Comparison of ENCODE assay signal across 8 cellular contexts in genomic region chr3:197737749-197738462, GRCh38. TPM values are rescaled to one million over a fixed set of nuclear protein-coding genes. Genes with fewer than 3 reads are reported as not detected.
DNase-seq lines count a peak whose midpoint lies in the region; ATAC-seq and TF ChIP-seq lines count a peak whose summit lies in the region.

No MANE protein-coding gene starts in this region.

- H3K4me1 ChIP-seq in breast epithelium = peaks cover 0 to 8% of the 10 kb centered on the region in 2 donors
- H3K4me1 ChIP-seq in naive thymus-derived CD4-positive, alpha-beta T cell (ENCODE audit: control insufficient read depth in 2 of 2, insufficient read depth in 2 of 2, low read length in 2 of 2) = peaks cover 9 to 10% of the 10 kb centered on the region in 2 donors

- H3K4me1 Mint-ChIP-seq in IgD-negative memory B cell = peaks cover 23 to 38% (median 29%) of the 10 kb centered on the region in 3 donors
- peaks cover 25 to 42% (median 29%) of the 10 kb centered on the region in 7 donors for H3K4me1 Mint-ChIP-seq in naive thymus-derived CD4-positive, alpha-beta T cell

- H3K4me3 ChIP-seq in AG04450 (ENCODE audit: low read depth, low read length) (peak overlapping the region; percentile 75; the same call in 1 of the 2 replicates), breast epithelium (peak overlapping the region in 2 of 3 donors; percentile 86 to 92)
- H3K4me3 ChIP-seq in naive thymus-derived CD4-positive, alpha-beta T cell (ENCODE audit: low read length) = no peak overlapping the region

- TF ChIP-seq CTCF in AG04450 (IDR thresholded peaks at IDR 0.05; ENCODE audit: low read depth, low read length) = no peak
- no peak for TF ChIP-seq CTCF in breast epithelium (IDR thresholded peaks at IDR 0.05)

- CTCF ChIA-PET in AG04450 (lab: Charles Lee) = no interaction called here
- CTCF ChIA-PET in naive thymus-derived CD4-positive, alpha-beta T cell (lab: Charles Lee) = interaction anchor here (0.5 kb wide), 1 partner anchor 11 kb away, joined by 4 read pairs; no protein-coding TSS in a partner anchor

- H3K9me3 Mint-ChIP-seq in IgD-negative memory B cell = no peaks in the 10 kb centered on the region
- H3K9me3 Mint-ChIP-seq in naive thymus-derived CD4-positive, alpha-beta T cell = no peaks in the 10 kb centered on the region

- H3K27ac ChIP-seq in AG04450 (ENCODE audit: low read depth, low read length) = no peak overlapping the region
- H3K27ac ChIP-seq in breast epithelium = peak overlapping the region; percentile 81 to 86
- H3K27ac ChIP-seq in naive thymus-derived CD4-positive, alpha-beta T cell (ENCODE audit: low read depth, low read length) = peak overlapping the region; percentile 83

- intact Hi-C loops in breast epithelium (cut with DNase I; ENCODE audit: low total_unique reads) = no loop called here
- intact Hi-C loops in naive thymus-derived CD4-positive, alpha-beta T cell (cut with micrococcal nuclease) = loop anchor here (1.0 to 10.0 kb wide), 5 partner anchors 11 to 439 kb away; partner anchors contain the start of genes FYTTD1 (in 2 of the 2), BDH1 (in 1 of the 2) and DLG1 (in 1 of the 2)

- H3K27ac Mint-ChIP-seq in IgD-negative memory B cell = peak overlapping the region; percentile 93 to 95 (median 94)
- peak overlapping the region in 8 of 9 donors; percentile 89 to 98 (median 93) for H3K27ac Mint-ChIP-seq in naive thymus-derived CD4-positive, alpha-beta T cell

- H3K27me3 Mint-ChIP-seq in IgD-negative memory B cell = no peaks in the 10 kb centered on the region
- no peaks in the 10 kb centered on the region for H3K27me3 Mint-ChIP-seq in naive thymus-derived CD4-positive, alpha-beta T cell

- no peaks in the 10 kb centered on the region for H3K36me3 ChIP-seq in breast epithelium
- no peaks in the 10 kb centered on the region for H3K36me3 ChIP-seq in naive thymus-derived CD4-positive, alpha-beta T cell (ENCODE audit: control insufficient read depth in 2 of 3, insufficient read depth in 3 of 3, low read length in 3 of 3)

- H3K4me3 Mint-ChIP-seq in IgD-negative memory B cell = peak overlapping the region; percentile 83 to 98 (median 96)
- peak overlapping the region; percentile 82 to 99 (median 90) for H3K4me3 Mint-ChIP-seq in naive thymus-derived CD4-positive, alpha-beta T cell

- H3K9me3 ChIP-seq in AG04450 (ENCODE audit: control insufficient read depth, insufficient read depth, low read length) (no peaks in the 10 kb centered on the region), breast epithelium (no peaks in the 10 kb centered on the region)
- H3K9me3 ChIP-seq in naive thymus-derived CD4-positive, alpha-beta T cell (ENCODE audit: control insufficient read depth in 2 of 3, low read length in 3 of 3) = no peaks in the 10 kb centered on the region

- POLR2A ChIA-PET in AG04450 (lab: Yijun Ruan, JAX) = interaction anchor here (1.2 kb wide), 1 partner anchor 26 kb away, joined by 3 read pairs; no protein-coding TSS in a partner anchor
- POLR2A ChIA-PET in naive thymus-derived CD4-positive, alpha-beta T cell (lab: Charles Lee) = interaction anchor here (1.0 to 1.5 kb wide), 2 partner anchors 8 to 13 kb away, joined by 4 to 5 read pairs; no protein-coding TSS in a partner anchor

- no peaks in the 10 kb centered on the region for H3K36me3 Mint-ChIP-seq in IgD-negative memory B cell
- no peaks in the 10 kb centered on the region for H3K36me3 Mint-ChIP-seq in naive thymus-derived CD4-positive, alpha-beta T cell

- ATAC-seq in naive thymus-derived CD4-positive, alpha-beta T cell = no peak
- ATAC-seq in GM19035 (IDR thresholded peaks at IDR 0.05; ENCODE audit: unreplicated experiment) = no peak

- no peak for TF ChIP-seq POLR2A in breast epithelium (IDR thresholded peaks at IDR 0.05)

- H3K27me3 ChIP-seq in AG04450 (ENCODE audit: control insufficient read depth, insufficient read depth, low read length) = no peaks in the 10 kb centered on the region
- H3K27me3 ChIP-seq in breast epithelium = no peaks in the 10 kb centered on the region
- no peaks in the 10 kb centered on the region for H3K27me3 ChIP-seq in naive thymus-derived CD4-positive, alpha-beta T cell (ENCODE audit: control insufficient read depth in 2 of 2, insufficient read depth in 2 of 2, low read length in 2 of 2)

- DNase-seq in AG04450 (ENCODE audit: low read depth, low spot score) = no peak
- DNase-seq in breast epithelium (ENCODE audit: low spot score in 2 of 2) = no peak
- no peak for DNase-seq in naive thymus-derived CD4-positive, alpha-beta T cell
- DNase-seq in CD1c-positive myeloid dendritic cell (ENCODE audit: extremely low spot score) = no peak
- DNase-seq in mesenteric fat pad (ENCODE audit: low spot score) = no peak
- DNase-seq in EL = no peak

RNA-seq across cellular contexts. Expression of gene RUBCN, which starts 1.2 kb away (rescaled TPM):
- polyA plus RNA-seq in AG04450 (2011; rRNA removed) (8.8 and 9.4 TPM in 2 replicates), IgD-negative memory B cell (46.5 TPM)
- 19.7 and 20.0 TPM in 2 replicates for polyA minus RNA-seq in AG04450 (2011; rRNA and poly(A)+ RNA removed)
- total RNA-seq in breast epithelium (10 to 100 TPM; 26.3 to 36.4 (median 35.7) TPM), mesenteric fat pad (24.3 TPM)
- total RNA-seq in naive thymus-derived CD4-positive, alpha-beta T cell = 10 to 100 TPM; 43.3 to 61.7 (median 52.9) TPM
- 10 to 100 TPM; 23.2 to 40.2 TPM for polyA plus RNA-seq in naive thymus-derived CD4-positive, alpha-beta T cell

RNA-seq across cellular contexts. Expression of gene FYTTD1, which starts 11.8 kb away (rescaled TPM):
- polyA plus RNA-seq in AG04450 (2011; rRNA removed) = 55.8 and 65.5 TPM in 2 replicates
- 28.6 and 44.8 TPM in 2 replicates for polyA minus RNA-seq in AG04450 (2011; rRNA and poly(A)+ RNA removed)
- 65.5 TPM for polyA plus RNA-seq in IgD-negative memory B cell
- 10 to 100 TPM; 56.5 to 61.6 (median 56.7) TPM for total RNA-seq in breast epithelium
- 10 to 100 TPM; 45.6 to 63.4 (median 58.0) TPM for total RNA-seq in naive thymus-derived CD4-positive, alpha-beta T cell
- 100 to 1,000 TPM in 1 of 2 donors, 10 to 100 TPM in 1; 81.0 to 102 TPM for polyA plus RNA-seq in naive thymus-derived CD4-positive, alpha-beta T cell
- 66.3 TPM for total RNA-seq in mesenteric fat pad

RNA-seq across cellular contexts. Expression of gene LRCH3, which starts 53.1 kb away (rescaled TPM):
- polyA plus RNA-seq in AG04450 (2011; rRNA removed) = 113 and 127 TPM in 2 replicates
- 146 and 156 TPM in 2 replicates for polyA minus RNA-seq in AG04450 (2011; rRNA and poly(A)+ RNA removed)
- 24.3 TPM for polyA plus RNA-seq in IgD-negative memory B cell
- total RNA-seq in breast epithelium = 10 to 100 TPM; 41.6 to 61.0 (median 49.8) TPM
- total RNA-seq in naive thymus-derived CD4-positive, alpha-beta T cell = 10 to 100 TPM; 43.5 to 75.5 (median 68.5) TPM
- 10 to 100 TPM; 13.5 to 35.2 TPM for polyA plus RNA-seq in naive thymus-derived CD4-positive, alpha-beta T cell
- total RNA-seq in mesenteric fat pad = 48.0 TPM
